ENCODE assay signal across 8 cellular contexts in the genomic region with DNA sequence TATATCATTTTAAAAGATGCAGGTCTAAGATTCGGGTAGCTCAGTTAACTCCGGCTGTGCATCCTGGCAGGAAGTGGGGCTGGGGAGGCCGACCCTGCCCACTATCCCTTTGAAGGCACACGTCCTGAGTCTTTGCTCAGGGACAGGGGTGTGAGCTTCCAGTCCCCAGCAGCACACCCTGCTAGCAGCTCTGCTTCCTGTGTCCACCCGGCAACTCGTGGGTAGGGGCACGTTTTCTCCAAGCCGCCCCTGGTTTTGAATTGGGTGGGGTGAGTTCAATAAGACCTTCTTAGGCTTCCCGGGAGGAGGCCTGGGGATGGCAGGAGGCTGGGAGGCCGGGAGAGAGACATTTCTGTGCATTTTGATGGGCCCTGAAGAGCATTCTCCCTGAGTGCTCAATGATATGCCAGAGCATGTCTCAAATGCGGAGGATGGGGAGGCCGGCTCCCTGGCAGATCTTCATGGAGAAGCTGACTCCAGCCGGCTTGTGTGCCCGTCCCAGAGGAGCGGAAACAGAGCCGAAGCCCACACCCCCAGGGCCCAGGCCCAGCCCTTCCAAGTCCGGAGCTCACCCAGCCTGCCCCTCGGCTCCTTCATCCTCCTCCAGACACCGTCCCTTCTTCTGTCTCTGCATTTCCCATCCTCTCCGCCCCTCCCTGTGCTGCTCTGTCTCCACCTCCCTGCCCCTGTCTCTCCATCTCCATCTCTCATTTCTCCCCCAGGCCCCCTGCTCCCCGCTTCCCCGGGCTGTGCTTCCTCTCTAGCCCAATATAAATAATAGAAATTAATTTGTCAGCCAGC. TPM values are rescaled to one million over a fixed set of nuclear protein-coding genes. Genes with fewer than 3 reads are reported as not detected.
DNase-seq lines count a peak whose midpoint lies in the region; ATAC-seq and TF ChIP-seq lines count a peak whose summit lies in the region.

No MANE protein-coding gene starts in this region.

- peaks cover 8% of the 10 kb centered on the region for H3K9me3 Mint-ChIP-seq in glutamatergic neuron (ENCODE audit: unreplicated experiment)

- peaks cover 10% of the 10 kb centered on the region for H3K27me3 Mint-ChIP-seq in glutamatergic neuron (ENCODE audit: unreplicated experiment)

- DNase-seq in activated T-cell treated with anti-CD3 and anti-CD28 coated beads, Interleukin-2, amount 50 U/mL, for 48 hours = peak; percentile 37 to 51
- DNase-seq in glutamatergic neuron (peak; percentile 44), omental fat pad (ENCODE audit: low spot score) (no peak), GM10266 (ENCODE audit: extremely low spot score) (no peak)

- no peak overlapping the region for H3K27ac ChIP-seq in ACC112 (ENCODE audit: low read depth, low read length)

- H3K4me3 ChIP-seq in ACC112 (ENCODE audit: low read depth, low read length) = peak overlapping the region; percentile 73

- H3K4me1 Mint-ChIP-seq in glutamatergic neuron (ENCODE audit: low read depth, unreplicated experiment) = peaks cover 49% of the 10 kb centered on the region

- peak overlapping the region; percentile 87 for H2AFZ ChIP-seq in ACC112 (ENCODE audit: low read length, unreplicated experiment)

- ATAC-seq in omental fat pad (ENCODE audit: low FRiP score) (peak; percentile 44), HG03097 (IDR thresholded peaks at IDR 0.05; ENCODE audit: low FRiP score, unreplicated experiment) (no peak), HG03457 (IDR thresholded peaks at IDR 0.05; ENCODE audit: unreplicated experiment) (no peak)

- peaks cover 20% of the 10 kb centered on the region for H3K4me1 ChIP-seq in ACC112 (ENCODE audit: control insufficient read depth, insufficient read depth, low read length, unreplicated experiment)

- H3K4me3 Mint-ChIP-seq in glutamatergic neuron (ENCODE audit: unreplicated experiment) = peak overlapping the region; percentile 81

- H3K36me3 Mint-ChIP-seq in glutamatergic neuron (ENCODE audit: unreplicated experiment) = no peaks in the 10 kb centered on the region

- H3K27ac Mint-ChIP-seq in glutamatergic neuron (ENCODE audit: unreplicated experiment) = peak overlapping the region; percentile 82

- TF ChIP-seq CTCF in glutamatergic neuron (IDR thresholded peaks at IDR 0.05; ENCODE audit: partially characterized antibody, unreplicated experiment) (no peak), omental fat pad (IDR thresholded peaks at IDR 0.05) (no peak), GM10266 (IDR thresholded peaks at IDR 0.05; ENCODE audit: control insufficient read depth, insufficient read depth, low read depth, missing control alignments) (no peak)

- no peaks in the 10 kb centered on the region for H3K36me3 ChIP-seq in ACC112 (ENCODE audit: insufficient read depth, low read length)

- H3K79me2 ChIP-seq in ACC112 (ENCODE audit: control insufficient read depth, insufficient read depth, low read length, unreplicated experiment) = no peaks in the 10 kb centered on the region

- H3K27me3 ChIP-seq in ACC112 (ENCODE audit: insufficient read depth, low read length) = no peaks in the 10 kb centered on the region

- peak; percentile 45 for TF ChIP-seq POLR2A in GM19099 (IDR thresholded peaks at IDR 0.05; ENCODE audit: extremely low read depth, insufficient read length, low read depth)

RNA-seq across cellular contexts. Expression of gene ZFAND3, which starts 36.3 kb away (rescaled TPM):
- total RNA-seq in glutamatergic neuron (ENCODE audit: unreplicated experiment) (115 TPM), omental fat pad (10 to 100 TPM; 28.8 to 43.8 (median 38.0) TPM)

Comparison
In these comparisons a context has a peak if more than half of its experiments do, and no peak if none do; other contexts are left out.
1. DNase-seq: peak in activated T-cell treated with anti-CD3 and anti-CD28 coated beads, Interleukin-2, amount 50 U/mL, for 48 hours (2 of 2) and glutamatergic neuron (single experiment); none in omental fat pad (single experiment) and GM10266 (single experiment).